Comparison of ENCODE assay signal across 8 cellular contexts in genomic region chr5:140547508-140548299, GRCh38. TPM values are rescaled to one million over a fixed set of nuclear protein-coding genes. Genes with fewer than 3 reads are reported as not detected.
DNase-seq lines count a peak whose midpoint lies in the region; ATAC-seq, FAIRE-seq and TF ChIP-seq lines count a peak whose summit lies in the region.

Gene EIF4EBP3 (plus strand): TSS chr5:140547662. CDS start chr5:140547738, 76 bp downstream.

- H3K4me1 ChIP-seq in neural progenitor cell = peaks cover 10% of the 10 kb centered on the region
- peaks cover 44% of the 10 kb centered on the region for H3K4me1 ChIP-seq in stomach smooth muscle (ENCODE audit: control insufficient read depth, insufficient read depth, low read length)

- H3K9ac ChIP-seq in neural progenitor cell (peak within 1 kb of the TSS; percentile 6), stomach smooth muscle (ENCODE audit: low read length in 2 of 2) (peak within 1 kb of the TSS; percentile 55 to 80)

- peaks cover 27% of the 10 kb centered on the region for H3K36me3 Mint-ChIP-seq in neural progenitor cell

- peak; percentile 98 for ATAC-seq in GM21367 (IDR thresholded peaks at IDR 0.05; ENCODE audit: unreplicated experiment)

- no peaks in the 10 kb centered on the region for H3K9me3 Mint-ChIP-seq in neural progenitor cell

- peak within 1 kb of the TSS; percentile 67 for H3K27ac ChIP-seq in neural progenitor cell
- H3K27ac ChIP-seq in stomach smooth muscle (ENCODE audit: low read length) = peak within 1 kb of the TSS; percentile 97

- H3K36me3 ChIP-seq in neural progenitor cell = no peaks in the 10 kb centered on the region
- H3K36me3 ChIP-seq in stomach smooth muscle (ENCODE audit: control insufficient read depth in 2 of 2, insufficient read depth in 2 of 2, low read length in 2 of 2) = peaks cover 13 to 19% of the 10 kb centered on the region in 2 donors

- TF ChIP-seq CTCF in neural progenitor cell (IDR thresholded peaks at IDR 0.05) = peak; percentile 61

- peak; percentile 8 for FAIRE-seq in frontal cortex (lab: Jason Lieb, UNC)

- H3K4me1 Mint-ChIP-seq in neural progenitor cell = peaks cover 23% of the 10 kb centered on the region

- H3K27me3 ChIP-seq in neural progenitor cell = no peaks in the 10 kb centered on the region
- no peaks in the 10 kb centered on the region for H3K27me3 ChIP-seq in stomach smooth muscle (ENCODE audit: control insufficient read depth in 1 of 2, insufficient read depth in 2 of 2, low read length in 2 of 2)

- H3K9me3 ChIP-seq in neural progenitor cell (ENCODE audit: low read depth) = no peaks in the 10 kb centered on the region
- no peaks in the 10 kb centered on the region for H3K9me3 ChIP-seq in stomach smooth muscle (ENCODE audit: control insufficient read depth in 2 of 2, low read length in 2 of 2)

- peaks cover 3% of the 10 kb centered on the region for H3K79me2 ChIP-seq in neural progenitor cell (ENCODE audit: low read depth)

- H3K27ac Mint-ChIP-seq in neural progenitor cell = no peak within 1 kb of the TSS

- peak within 1 kb of the TSS; percentile 81 for H3K4me2 ChIP-seq in neural progenitor cell

- H3K4me3 Mint-ChIP-seq in neural progenitor cell = peak within 1 kb of the TSS; percentile 73

- H3K27me3 Mint-ChIP-seq in neural progenitor cell (ENCODE audit: insufficient read depth, low read depth) = peaks cover 5% of the 10 kb centered on the region

- H2AFZ ChIP-seq in neural progenitor cell (replicated peaks) = peak within 1 kb of the TSS; percentile 28

- H3F3A ChIP-seq in neural progenitor cell (ENCODE audit: low read depth) = peaks cover 37% of the 10 kb centered on the region

- H4K20me1 ChIP-seq in neural progenitor cell (ENCODE audit: low read depth) = peaks cover 23% of the 10 kb centered on the region

- H3K4me3 ChIP-seq in neural progenitor cell = peak within 1 kb of the TSS; percentile 51
- peak within 1 kb of the TSS; percentile 45 to 72 for H3K4me3 ChIP-seq in stomach smooth muscle (ENCODE audit: low read length in 2 of 2)

- DNase-seq in COLO668 (lab: John Stamatoyannopoulos, UW; ENCODE audit: unreplicated experiment) (peak; percentile 73), HUDEP-2 (lab: John Stamatoyannopoulos, UW; ENCODE audit: unreplicated experiment in 76 of 76) (peak in 74 of 76 experiments; percentile 24 to 95 (median 87)), SHP77 (lab: John Stamatoyannopoulos, UW) (peak; percentile 92 to 95), frontal cortex (ENCODE audit: low spot score in 2 of 2) (peak; percentile 82 to 96), neural progenitor cell (ENCODE audit: low spot score) (peak; percentile 98)
- DNase-seq in activated naive CD4-positive, alpha-beta T cell treated with Interleukin-2 at 50 U/mL for 16 hours = peak; percentile 87

RNA-seq across cellular contexts. Expression of gene EIF4EBP3, which starts in this region (rescaled TPM):
- not detected for total RNA-seq in frontal cortex
- 0.53 and 1.1 TPM in 2 replicates for total RNA-seq in neural progenitor cell (ENCODE audit: low replicate concordance)

Comparison
In these comparisons a context has a peak if more than half of its experiments do, and no peak if none do; other contexts are left out.
1. Peak in every context shown above with its lines: DNase-seq, ATAC-seq, H3K4me3 ChIP-seq and H3K27ac ChIP-seq.
2. Peak in DNase-seq in frontal cortex; RNA of the gene not detected or under 1 TPM.